ENCODE assay signal across 1 cellular context in the genomic region with DNA sequence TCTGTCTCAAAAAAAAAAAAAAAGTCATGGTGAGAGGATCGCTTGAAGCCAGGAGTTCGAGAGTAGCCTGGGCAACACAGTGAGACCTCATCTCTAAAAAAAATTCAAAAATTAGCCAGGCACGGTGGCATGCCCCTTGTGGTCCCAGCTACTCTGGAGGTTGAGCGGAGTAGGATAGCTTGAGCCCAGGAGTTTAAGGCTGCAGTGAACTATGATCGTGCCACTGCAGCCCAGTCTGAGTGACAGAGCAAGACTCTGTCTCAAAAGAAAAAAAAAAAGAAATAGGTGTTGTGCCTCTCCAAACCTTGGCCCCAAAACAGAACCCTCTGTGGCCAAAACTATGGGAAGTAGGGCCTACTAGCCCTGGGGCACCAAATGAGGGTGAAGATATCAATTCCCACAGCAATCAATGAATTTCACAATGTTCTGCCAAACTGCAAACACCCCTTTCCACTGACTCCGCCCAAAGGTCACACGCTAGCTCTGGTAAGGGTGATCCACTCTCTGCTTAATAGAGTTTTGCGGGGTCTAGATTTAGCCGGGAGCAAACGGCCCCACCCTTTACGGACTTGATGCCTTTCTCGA.
TF ChIP-seq lines count a peak whose summit lies in the region.

No MANE protein-coding gene starts in this region.

TF ChIP-seq in A549, 52 proteins besides CTCF, POLR2A, EP300 and RAD21 (continued from another document):
- TF ChIP-seq CEBPB (IDR thresholded peaks at IDR 0.05) = peak; percentile 28 to 48; a peak in 2 of 4 replicates
- TF ChIP-seq JUNB (IDR thresholded peaks at IDR 0.05) = no peak
